11 cellular contexts compared by ENCODE assay signal in the genomic region with DNA sequence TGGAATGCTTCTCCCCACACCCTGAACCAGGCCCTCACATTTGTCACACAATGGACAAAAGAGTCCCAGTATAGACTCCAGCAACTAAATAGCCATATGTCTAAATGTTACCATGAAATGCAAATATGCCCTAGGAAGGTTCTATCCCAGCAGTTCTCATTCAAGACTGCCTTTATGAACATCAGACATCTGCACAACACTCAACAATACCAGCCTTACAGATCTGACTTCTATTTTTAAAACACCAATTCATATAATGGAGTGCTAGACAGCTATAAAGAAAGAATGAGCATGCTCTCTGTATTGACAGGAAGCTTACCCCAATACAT. TPM values are rescaled to one million over a fixed set of nuclear protein-coding genes. Genes with fewer than 3 reads are reported as not detected.
DNase-seq lines count a peak whose midpoint lies in the region; ATAC-seq, FAIRE-seq and TF ChIP-seq lines count a peak whose summit lies in the region.
"Had no signal": no experiment of that assay in that cellular context is flagged by ENCODE, and none has a peak within 500 bp of the region (broad histone marks: within the 10 kb centered on the region; RNA-seq: fewer than 3 reads in every experiment).

No MANE protein-coding gene starts in this region.

- POLR2A ChIA-PET in IMR-90 (lab: Charles Lee; ENCODE audit: unreplicated experiment) = interaction anchor here (0.6 kb wide), 1 partner anchor 73 kb away, joined by 3 read pairs; no protein-coding TSS in a partner anchor
- POLR2A ChIA-PET in HepG2 (lab: Yijun Ruan, JAX) = interaction anchor here (1.0 to 3.8 kb wide), 5 partner anchors 8 to 64 kb away, joined by 4 to 19 read pairs (median 7); a partner anchor contains a TSS

- no peak for FAIRE-seq in HepG2 (lab: Jason Lieb, UNC)
- FAIRE-seq: H1 had no signal

- peak overlapping the region; percentile 61 for H3K4me2 ChIP-seq in IMR-90 (ENCODE audit: low read depth, low read length)
- H3K4me2 ChIP-seq in HepG2 (ENCODE audit: low read depth, low read length) = peak overlapping the region; percentile 55

- H3K36me3 ChIP-seq in IMR-90 (ENCODE audit: control insufficient read depth, insufficient read depth, low read length) (no peaks in the 10 kb centered on the region; the same call in none of the 2 replicates), HepG2 (replicated peaks in 1 of 2; ENCODE audit: control insufficient read depth in 1 of 2, insufficient read depth in 2 of 2, low read length in 2 of 2) (peaks cover 3 to 5% of the 10 kb centered on the region in 2 experiments; a peak in 3 of 5 replicates), stomach (no peaks in the 10 kb centered on the region)

- in situ Hi-C loops in IMR-90 (cut with MboI; ENCODE audit: low sequenced_read_pairs) (no loop called here), astrocyte of the spinal cord (cut with HindIII; ENCODE audit: low sequenced_read_pairs) (no loop called here), HepG2 (cut with HindIII; ENCODE audit: extremely low pct_ligation_motif_present, low pct_unique_long_range_greater_than_20kb) (loop anchor here (5.0 kb wide), 1 partner anchor 42 kb away; no protein-coding TSS in a partner anchor)

- H3K9me1 ChIP-seq in IMR-90 (ENCODE audit: insufficient read depth, low read length) = peaks cover 34% of the 10 kb centered on the region

- H3K4me1 ChIP-seq in IMR-90 (ENCODE audit: control insufficient read depth, insufficient read depth, low read length) (peaks cover 27% of the 10 kb centered on the region), HepG2 (ENCODE audit: insufficient read depth, low read length) (peaks cover 100% of the 10 kb centered on the region), stomach (peaks cover 22 to 49% (median 36%) of the 10 kb centered on the region in 4 donors)

- H4K5ac ChIP-seq in IMR-90 (ENCODE audit: low read depth, low read length) = no peak overlapping the region; the same call in 1 of the 2 replicates

- intact Hi-C loops in IMR-90 (cut with micrococcal nuclease) = loop anchor here (2.0 kb wide), 1 partner anchor 21 kb away; no protein-coding TSS in a partner anchor
- intact Hi-C loops in HepG2 (cut with micrococcal nuclease; ENCODE audit: unreplicated experiment) = no loop called here
- intact Hi-C loops in stomach (cut with DNase I; ENCODE audit: low total_unique reads) = no loop called here

- peak overlapping the region; percentile 23; the same call in 1 of the 2 replicates for H3K14ac ChIP-seq in IMR-90 (replicated peaks; ENCODE audit: low read depth, low read length)

- peak overlapping the region; percentile 58; the same call in 1 of the 2 replicates for H3K56ac ChIP-seq in IMR-90 (ENCODE audit: extremely low read depth, insufficient read depth, low read length)

- CTCF ChIA-PET in IMR-90 (lab: Yijun Ruan, JAX) = no interaction called here
- CTCF ChIA-PET in HepG2 (lab: Yijun Ruan, JAX; ENCODE audit: low intra/inter-chr PET ratio, low total read pairs) = no interaction called here

- H2AFZ ChIP-seq in IMR-90 (replicated peaks; ENCODE audit: low read length, poor library complexity) = no peak overlapping the region
- no peak overlapping the region for H2AFZ ChIP-seq in HepG2 (ENCODE audit: low read length)

- peak overlapping the region; percentile 74; the same call in 1 of the 2 replicates for H3K4ac ChIP-seq in IMR-90 (ENCODE audit: low read depth, low read length)

- H2AK5ac ChIP-seq in IMR-90 (ENCODE audit: low read depth, low read length) = peak overlapping the region; percentile 35; the same call in 1 of the 2 replicates

- TF ChIP-seq RAD21 in IMR-90 (IDR thresholded peaks at IDR 0.05; ENCODE audit: low read length) (no peak), HepG2 (CRISPR knock-in tag; IDR thresholded peaks at IDR 0.05) (no peak)

- no peak overlapping the region for H2AK9ac ChIP-seq in IMR-90 (replicated peaks; ENCODE audit: low read depth, low read length, poor library complexity)

- H3K79me1 ChIP-seq in IMR-90 (ENCODE audit: low read depth in 1 of 2, low read length in 2 of 2) = peaks cover 18 to 73% of the 10 kb centered on the region in 2 experiments; a peak in 3 of 4 replicates

- TF ChIP-seq POLR2A in IMR-90 (IDR thresholded peaks at IDR 0.05; ENCODE audit: low read depth, low read length) (no peak), HepG2 (IDR thresholded peaks at IDR 0.05; ENCODE audit: insufficient read depth in 1 of 2, low read depth in 2 of 2, low read length in 2 of 2) (no peak), stomach (IDR thresholded peaks at IDR 0.05) (no peak)

- H3K9ac ChIP-seq in IMR-90 (ENCODE audit: low read depth, low read length) = no peak overlapping the region
- H3K9ac ChIP-seq in HepG2 (ENCODE audit: insufficient read depth, low read depth, low read length) = peak overlapping the region; percentile 33

- H3K27ac ChIP-seq in IMR-90 (ENCODE audit: insufficient read depth, low read length) = 0 out of 2 replicates have a peak overlapping the region, but pooled peaks have one; percentile 30
- peak overlapping the region; percentile 64 for H3K27ac ChIP-seq in HepG2 (ENCODE audit: extremely low read length, insufficient read depth, low read length)
- peak overlapping the region; percentile 51 to 73 (median 65) for H3K27ac ChIP-seq in stomach

- BruUV-seq in IMR-90 (replicated peaks; lab: Mats Ljungman, UMichigan) (no TSS peak), HepG2 (replicated peaks; lab: Mats Ljungman, UMichigan) (no TSS peak)

- H4K91ac ChIP-seq in IMR-90 (ENCODE audit: insufficient read depth, low read depth, low read length) = peak overlapping the region; percentile 16; the same call in 1 of the 2 replicates

- H4K20me1 ChIP-seq in IMR-90 (ENCODE audit: insufficient read depth, low read length) (peaks cover 17% of the 10 kb centered on the region), HepG2 (ENCODE audit: insufficient read depth, low read length) (no peaks in the 10 kb centered on the region; the same call in 1 of the 2 replicates)

- peaks cover 82% of the 10 kb centered on the region for H3K79me2 ChIP-seq in HepG2 (ENCODE audit: insufficient read depth, low read length)

- H3K27me3 ChIP-seq in IMR-90 (ENCODE audit: control insufficient read depth, insufficient read depth, low read length) = no peaks in the 10 kb centered on the region
- H3K27me3 ChIP-seq in HepG2 (ENCODE audit: control insufficient read depth in 1 of 2, insufficient read depth in 2 of 2, low read length in 2 of 2) = no peaks in the 10 kb centered on the region
- H3K27me3 ChIP-seq in stomach = no peaks in the 10 kb centered on the region

- H2BK120ac ChIP-seq in IMR-90 (ENCODE audit: low read depth, low read length) = peak overlapping the region; percentile 73

- H2BK5ac ChIP-seq in IMR-90 (ENCODE audit: low read depth, low read length, poor library complexity, severe bottlenecking) = peak overlapping the region; percentile 61

- H4K8ac ChIP-seq in IMR-90 (ENCODE audit: low read depth in 2 of 2, low read length in 2 of 2) = peak overlapping the region; percentile 2 to 57; a peak in 3 of 4 replicates

- dilution Hi-C loops in IMR-90 (cut with HindIII; ENCODE audit: low sequenced_read_pairs, unreplicated experiment) = loop anchor here (25.0 kb wide), 1 partner anchor 117 kb away; no protein-coding TSS in a partner anchor

- 0 out of 3 replicates have a peak overlapping the region, but pooled peaks have one; percentile 12 for H2BK15ac ChIP-seq in IMR-90 (ENCODE audit: low read depth, low read length)

- H3K18ac ChIP-seq in IMR-90 (ENCODE audit: low read depth, low read length) = peak overlapping the region; percentile 14

- H3K9me3 ChIP-seq in IMR-90 (ENCODE audit: control insufficient read depth, insufficient read depth, low read length) = no peaks in the 10 kb centered on the region
- no peaks in the 10 kb centered on the region for H3K9me3 ChIP-seq in HepG2 (ENCODE audit: low read length)
- H3K9me3 ChIP-seq in stomach = no peaks in the 10 kb centered on the region

- H3K23ac ChIP-seq in IMR-90 (ENCODE audit: low read depth, low read length) = peak overlapping the region; percentile 39

- H3K4me3 ChIP-seq in IMR-90 (ENCODE audit: insufficient read depth, low read depth, low read length) (no peak overlapping the region), astrocyte of the spinal cord (ENCODE audit: low read depth, low read length) (no peak overlapping the region), HepG2 (replicated peaks in 1 of 3; ENCODE audit: insufficient read depth in 1 of 3, low read depth in 2 of 3, low read length in 3 of 3) (peak overlapping the region in 1 of 3 experiments; percentile 9; a peak in 2 of 6 replicates), stomach (no peak overlapping the region)

- TF ChIP-seq EP300 in HepG2 (IDR thresholded peaks at IDR 0.05; ENCODE audit: low read depth in 2 of 2, low read length in 2 of 2) (no peak), HepG2 (CRISPR knock-in tag; IDR thresholded peaks at IDR 0.05; ENCODE audit: borderline replicate concordance) (no peak), stomach (IDR thresholded peaks at IDR 0.05) (no peak)

- TF ChIP-seq CTCF in IMR-90 (conservative IDR thresholded peaks at IDR 0.05; ENCODE audit: low read depth, low read length) = no peak
- no peak for TF ChIP-seq CTCF in astrocyte of the spinal cord (IDR thresholded peaks at IDR 0.05; ENCODE audit: low read depth, low read length)
- no peak for TF ChIP-seq CTCF in HepG2 (CRISPR knock-in tag; IDR thresholded peaks at IDR 0.05)
- no peak for TF ChIP-seq CTCF in stomach (IDR thresholded peaks at IDR 0.05)

- H2BK20ac ChIP-seq in IMR-90 (ENCODE audit: low read depth, low read length) = peak overlapping the region; percentile 58; the same call in 1 of the 2 replicates

- no peak for ATAC-seq in IMR-90 (ENCODE audit: low read depth)
- ATAC-seq in HepG2 = peak; percentile 57
- no peak for ATAC-seq in HG03378 (IDR thresholded peaks at IDR 0.05; ENCODE audit: unreplicated experiment)
- ATAC-seq in GM19351 (IDR thresholded peaks at IDR 0.05; ENCODE audit: unreplicated experiment) = no peak

- no peak for DNase-seq in IMR-90
- peak; percentile 39 for DNase-seq in astrocyte of the spinal cord (ENCODE audit: low read depth, low spot score)
- DNase-seq in HepG2 (ENCODE audit: low spot score) = no peak
- DNase-seq in stomach = no peak
- DNase-seq in DMS53 (lab: John Stamatoyannopoulos, UW) = no peak
- DNase-seq in NCI-H1048 (lab: John Stamatoyannopoulos, UW) = no peak
- DNase-seq: NCI-H146 had no signal

RNA-seq across cellular contexts. Expression of a gene that starts 7.8 kb away (rescaled TPM):
- total RNA-seq in IMR-90 (2012; rRNA removed) (71.7 and 85.0 TPM in 2 replicates), HepG2 (2016; rRNA removed; fragmentation: Illumina TruSeq; extraction: Trizol) (50.2 and 74.1 TPM in 2 replicates), stomach (100 to 1,000 TPM in 2 of 5 donors, 10 to 100 TPM in 3; 49.2 to 205 (median 81.1) TPM)
- polyA plus RNA-seq in IMR-90 (2012; rRNA removed) (101 and 102 TPM in 2 replicates), HepG2 (2011; rRNA removed) (343 and 356 TPM in 2 replicates), stomach (10 to 100 TPM in 2 of 3 donors, 1 to 10 TPM in 1; 8.2 to 16.4 (median 13.8) TPM)
- polyA plus RNA-seq in IMR-90 (2012; cell fraction: cytosol; rRNA removed) = 155 and 524 TPM in 2 replicates
- 43.5 and 72.2 TPM in 2 replicates for polyA plus RNA-seq in IMR-90 (2012; cell fraction: nucleus; rRNA removed; ENCODE audit: low replicate concordance)
- total RNA-seq in HepG2 (2016; cell fraction: cytosol; rRNA removed; fragmentation: Illumina TruSeq; extraction: Trizol; ENCODE audit: low read depth) = 11.6 and 14.5 TPM in 2 replicates
- 36.8 and 80.8 TPM in 2 replicates for total RNA-seq in HepG2 (2016; cell fraction: insoluble cytoplasmic fraction; rRNA removed; fragmentation: Illumina TruSeq; extraction: Trizol)
- total RNA-seq in HepG2 (2016; cell fraction: membrane; rRNA removed; fragmentation: Illumina TruSeq; extraction: Trizol) = 42.5 and 45.5 TPM in 2 replicates
- total RNA-seq in HepG2 (2016; cell fraction: nucleus; rRNA removed; fragmentation: Illumina TruSeq; extraction: Trizol) = 56.3 and 70.0 TPM in 2 replicates
- polyA plus RNA-seq in HepG2 (2011; cell fraction: cytosol; rRNA removed) = 228 and 302 TPM in 2 replicates
- polyA plus RNA-seq in HepG2 (2011; cell fraction: nucleus; rRNA removed) = 259 and 313 TPM in 2 replicates
- 127 and 130 TPM in 2 replicates for polyA plus RNA-seq in HepG2 (2012)
- 14.7 and 15.8 TPM in 2 replicates for polyA plus RNA-seq in HepG2 (2016; cell fraction: cytosol; fragmentation: Illumina TruSeq; extraction: Trizol; ENCODE audit: low read depth)
- polyA plus RNA-seq in HepG2 (2016; cell fraction: insoluble cytoplasmic fraction; fragmentation: Illumina TruSeq; extraction: Trizol; ENCODE audit: low read depth) = 45.2 and 59.6 TPM in 2 replicates
- 33.4 and 35.8 TPM in 2 replicates for polyA plus RNA-seq in HepG2 (2016; cell fraction: membrane; fragmentation: Illumina TruSeq; extraction: Trizol; ENCODE audit: low read depth)
- polyA plus RNA-seq in HepG2 (2016; cell fraction: nucleus; fragmentation: Illumina TruSeq; extraction: Trizol; ENCODE audit: insufficient read depth, low read depth) = 100 and 107 TPM in 2 replicates
- 84.8 and 423 TPM in 2 replicates for polyA minus RNA-seq in HepG2 (2011; rRNA and poly(A)+ RNA removed; ENCODE audit: low replicate concordance)
- polyA minus RNA-seq in HepG2 (2011; cell fraction: cytosol; rRNA and poly(A)+ RNA removed) = 148 and 170 TPM in 2 replicates
- polyA minus RNA-seq in HepG2 (2011; cell fraction: nucleus; rRNA and poly(A)+ RNA removed) = 147 and 160 TPM in 2 replicates

RNA-seq across cellular contexts. Expression of a gene that starts 55.2 kb away (rescaled TPM):
- total RNA-seq in IMR-90 (2012; rRNA removed) (not detected in 2 replicates), HepG2 (2016; rRNA removed; fragmentation: Illumina TruSeq; extraction: Trizol) (0.04 TPM in 1 of 2 replicates, not detected in the other), stomach (10 to 100 TPM in 4 of 5 donors, under 1 TPM in 1; under 0.01 to 16.5 (median 15.6) TPM)
- polyA plus RNA-seq in IMR-90 (2012; rRNA removed) (not detected in 2 replicates), HepG2 (2011; rRNA removed) (1.2 TPM in 2 replicates), stomach (1 to 10 TPM; 1.6 to 3.9 (median 2.4) TPM)
- not detected in 2 replicates for polyA plus RNA-seq in IMR-90 (2012; cell fraction: cytosol; rRNA removed)
- polyA plus RNA-seq in IMR-90 (2012; cell fraction: nucleus; rRNA removed; ENCODE audit: low replicate concordance) = 0.05 and 0.07 TPM in 2 replicates
- total RNA-seq in HepG2 (2016; cell fraction: cytosol; rRNA removed; fragmentation: Illumina TruSeq; extraction: Trizol; ENCODE audit: low read depth) = not detected in 2 replicates
- not detected in 2 replicates for total RNA-seq in HepG2 (2016; cell fraction: insoluble cytoplasmic fraction; rRNA removed; fragmentation: Illumina TruSeq; extraction: Trizol)
- not detected in 2 replicates for total RNA-seq in HepG2 (2016; cell fraction: membrane; rRNA removed; fragmentation: Illumina TruSeq; extraction: Trizol)
- not detected in 2 replicates for total RNA-seq in HepG2 (2016; cell fraction: nucleus; rRNA removed; fragmentation: Illumina TruSeq; extraction: Trizol)
- 0.51 and 1.1 TPM in 2 replicates for polyA plus RNA-seq in HepG2 (2011; cell fraction: cytosol; rRNA removed)
- 0.34 and 0.50 TPM in 2 replicates for polyA plus RNA-seq in HepG2 (2011; cell fraction: nucleus; rRNA removed)
- polyA plus RNA-seq in HepG2 (2012) = 0.75 and 1.7 TPM in 2 replicates
- polyA plus RNA-seq in HepG2 (2016; cell fraction: cytosol; fragmentation: Illumina TruSeq; extraction: Trizol; ENCODE audit: low read depth) = not detected in 2 replicates
- polyA plus RNA-seq in HepG2 (2016; cell fraction: insoluble cytoplasmic fraction; fragmentation: Illumina TruSeq; extraction: Trizol; ENCODE audit: low read depth) = not detected in 2 replicates
- 0.06 TPM in 1 of 2 replicates, not detected in the other for polyA plus RNA-seq in HepG2 (2016; cell fraction: membrane; fragmentation: Illumina TruSeq; extraction: Trizol; ENCODE audit: low read depth)
- 0.21 TPM in 1 of 2 replicates, not detected in the other for polyA plus RNA-seq in HepG2 (2016; cell fraction: nucleus; fragmentation: Illumina TruSeq; extraction: Trizol; ENCODE audit: insufficient read depth, low read depth)
- 0.20 and 2.0 TPM in 2 replicates for polyA minus RNA-seq in HepG2 (2011; rRNA and poly(A)+ RNA removed; ENCODE audit: low replicate concordance)
- 0.26 and 0.49 TPM in 2 replicates for polyA minus RNA-seq in HepG2 (2011; cell fraction: cytosol; rRNA and poly(A)+ RNA removed)
- 0.62 and 1.0 TPM in 2 replicates for polyA minus RNA-seq in HepG2 (2011; cell fraction: nucleus; rRNA and poly(A)+ RNA removed)
- total RNA-seq: activated naive CD4-positive, alpha-beta T cell treated with anti-CD3 and anti-CD28 coated beads, Interleukin-2, amount 50 U/mL, for 72 hours; H1 had no signal
- polyA plus RNA-seq: H1 had no signal
